ENCODE assay signal across 37 cellular contexts in the genomic region with DNA sequence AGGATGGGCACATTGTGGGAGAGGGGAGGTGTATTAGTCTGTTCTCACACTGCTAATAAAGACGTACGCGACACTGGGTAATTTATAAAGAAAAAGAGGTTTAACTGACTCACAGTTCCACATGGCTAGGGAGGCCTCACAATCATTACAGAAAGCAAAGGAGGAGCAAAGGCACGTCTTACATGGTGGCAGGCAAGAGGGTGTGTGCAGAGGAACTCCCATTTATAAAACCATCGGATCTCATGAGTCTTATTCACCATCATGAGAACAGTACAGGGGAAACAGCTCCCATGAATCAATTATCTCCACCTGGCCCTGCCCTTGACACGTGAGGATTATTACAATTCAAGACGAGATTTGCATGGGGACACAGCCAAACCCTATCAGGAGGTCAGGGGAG.
"Had no signal": no experiment of that assay in that cellular context is flagged by ENCODE, and none has a peak within 500 bp of the region (broad histone marks: within the 10 kb centered on the region; RNA-seq: fewer than 3 reads in every experiment).

No MANE protein-coding gene starts in this region.

- H3K27ac ChIP-seq: adrenal gland, body of pancreas, brain microvascular endothelial cell, breast epithelium, VCaP had no signal

- H3K9me3 Mint-ChIP-seq: activated B cell treated with CpG ODN at 0.5 μM for 24 hours; activated CD4-positive, alpha-beta memory T cell treated with anti-CD3 and anti-CD28 coated beads for 36 hours; activated CD4-positive, alpha-beta T cell treated with anti-CD3 and anti-CD28 coated beads, Interleukin-2, amount 10 ng/mL, durations not matched to agents 24 days and 14 days; activated CD8-positive, alpha-beta T cell treated with anti-CD3 and anti-CD28 coated beads for 36 hours; activated naive CD4-positive, alpha-beta T cell treated with anti-CD3 and anti-CD28 coated beads for 36 hours; activated naive CD4-positive, alpha-beta T cell treated with anti-CD3 and anti-CD28 coated beads, Interleukin-2, amount 50 U/mL, for 72 hours; activated naive CD8-positive, alpha-beta T cell treated with anti-CD3 and anti-CD28 coated beads for 36 hours; activated T-cell treated with anti-CD3 and anti-CD28 coated beads, Interleukin-2, amount 50 U/mL, for 72 hours; activated T-helper 1 cell treated with anti-CD3 and anti-CD28 coated beads, Interleukin-12 subunit alpha, Interleukin-12 subunit beta, Interleukin-2, Interleukin-4 antibody, amounts not matched to agents 30 ng/mL and 10 ng/mL and 1 ng/mL, durations not matched to agents 14 hours and 24 hours and 36 hours; activated T-helper 17 cell treated with anti-CD3 and anti-CD28 coated beads, Interleukin-2, amount 50 U/mL, for 72 hours; T-helper 1 cell treated with Interleukin-12 subunit alpha and Interleukin-12 subunit beta and Interleukin-4 antibody, amounts not matched to agents 30 μg/mL and 1 μg/mL, for 36 hours; T-helper 2 cell treated with Interferon-gamma antibody and Interleukin-4, amounts not matched to agents 5 μg/mL and 100 μg/mL, for 36 hours had no signal

- H3K27ac Mint-ChIP-seq: activated B cell treated with CpG ODN at 0.5 μM for 24 hours; activated CD4-positive, alpha-beta memory T cell treated with anti-CD3 and anti-CD28 coated beads for 36 hours; activated CD4-positive, alpha-beta T cell treated with anti-CD3 and anti-CD28 coated beads, Interleukin-2, amount 10 ng/mL, durations not matched to agents 24 days and 14 days; activated CD8-positive, alpha-beta T cell treated with anti-CD3 and anti-CD28 coated beads for 36 hours; activated naive CD4-positive, alpha-beta T cell treated with anti-CD3 and anti-CD28 coated beads for 36 hours; activated naive CD8-positive, alpha-beta T cell treated with anti-CD3 and anti-CD28 coated beads for 36 hours; activated T-cell treated with anti-CD3 and anti-CD28 coated beads, Interleukin-2, amount 50 U/mL, for 72 hours; activated T-helper 1 cell treated with anti-CD3 and anti-CD28 coated beads, Interleukin-12 subunit alpha, Interleukin-12 subunit beta, Interleukin-2, Interleukin-4 antibody, amounts not matched to agents 30 ng/mL and 10 ng/mL and 1 ng/mL, durations not matched to agents 14 hours and 24 hours and 36 hours; activated T-helper 17 cell treated with anti-CD3 and anti-CD28 coated beads, Interleukin-2, amount 50 U/mL, for 72 hours; T-helper 1 cell treated with Interleukin-12 subunit alpha and Interleukin-12 subunit beta and Interleukin-4 antibody, amounts not matched to agents 30 μg/mL and 1 μg/mL, for 36 hours; T-helper 2 cell treated with Interferon-gamma antibody and Interleukin-4, amounts not matched to agents 5 μg/mL and 100 μg/mL, for 36 hours had no signal

- ATAC-seq: activated CD8-positive, alpha-beta T cell treated with anti-CD3 and anti-CD28 coated beads for 36 hours; activated naive CD4-positive, alpha-beta T cell treated with anti-CD3 and anti-CD28 coated beads, Interleukin-2, amount 50 U/mL, for 72 hours; activated T-cell treated with anti-CD3 and anti-CD28 coated beads, Interleukin-2, amount 50 U/mL, for 4 hours; activated T-cell treated with anti-CD3 and anti-CD28 coated beads, Interleukin-2, amount 50 U/mL, for 72 hours; activated T-helper 17 cell treated with anti-CD3 and anti-CD28 coated beads, Interleukin-2, amount 50 U/mL, for 72 hours; body of pancreas had no signal

- H3K4me1 ChIP-seq: adrenal gland, body of pancreas, breast epithelium had no signal

- H3K36me3 Mint-ChIP-seq: activated CD4-positive, alpha-beta memory T cell treated with anti-CD3 and anti-CD28 coated beads for 36 hours; activated naive CD4-positive, alpha-beta T cell treated with anti-CD3 and anti-CD28 coated beads, Interleukin-2, amount 50 U/mL, for 72 hours; activated naive CD8-positive, alpha-beta T cell treated with anti-CD3 and anti-CD28 coated beads for 36 hours had no signal

- H3K27me3 Mint-ChIP-seq: activated B cell treated with CpG ODN at 0.5 μM for 24 hours; activated CD4-positive, alpha-beta memory T cell treated with anti-CD3 and anti-CD28 coated beads for 36 hours; activated CD8-positive, alpha-beta T cell treated with anti-CD3 and anti-CD28 coated beads for 36 hours; activated naive CD8-positive, alpha-beta T cell treated with anti-CD3 and anti-CD28 coated beads for 36 hours; activated T-helper 17 cell treated with anti-CD3 and anti-CD28 coated beads, Interleukin-2, amount 50 U/mL, for 72 hours had no signal

- H3K9me3 ChIP-seq: adrenal gland, body of pancreas, breast epithelium had no signal

- H3K4me3 Mint-ChIP-seq: activated B cell treated with CpG ODN at 0.5 μM for 24 hours; activated CD4-positive, alpha-beta memory T cell treated with anti-CD3 and anti-CD28 coated beads for 36 hours; activated CD4-positive, alpha-beta T cell treated with anti-CD3 and anti-CD28 coated beads, Interleukin-2, amount 10 ng/mL, durations not matched to agents 24 days and 14 days; activated CD8-positive, alpha-beta T cell treated with anti-CD3 and anti-CD28 coated beads for 36 hours; activated naive CD4-positive, alpha-beta T cell treated with anti-CD3 and anti-CD28 coated beads for 36 hours; activated naive CD8-positive, alpha-beta T cell treated with anti-CD3 and anti-CD28 coated beads for 36 hours; activated T-cell treated with anti-CD3 and anti-CD28 coated beads, Interleukin-2, amount 50 U/mL, for 4 hours; activated T-cell treated with anti-CD3 and anti-CD28 coated beads, Interleukin-2, amount 50 U/mL, for 72 hours; activated T-helper 1 cell treated with anti-CD3 and anti-CD28 coated beads, Interleukin-12 subunit alpha, Interleukin-12 subunit beta, Interleukin-2, Interleukin-4 antibody, amounts not matched to agents 30 ng/mL and 10 ng/mL and 1 ng/mL, durations not matched to agents 14 hours and 24 hours and 36 hours; activated T-helper 17 cell treated with anti-CD3 and anti-CD28 coated beads, Interleukin-2, amount 50 U/mL, for 72 hours; T-helper 1 cell treated with Interleukin-12 subunit alpha and Interleukin-12 subunit beta and Interleukin-4 antibody, amounts not matched to agents 30 μg/mL and 1 μg/mL, for 36 hours; T-helper 2 cell treated with Interferon-gamma antibody and Interleukin-4, amounts not matched to agents 5 μg/mL and 100 μg/mL, for 36 hours had no signal

- DNase-seq: activated B cell treated with CpG ODN at 0.5 μM for 24 hours; activated CD4-positive, alpha-beta memory T cell treated with anti-CD3 and anti-CD28 coated beads for 36 hours; activated CD4-positive, alpha-beta T cell treated with anti-CD3 and anti-CD28 coated beads for 4 hours; activated CD4-positive, alpha-beta T cell treated with anti-CD3 and anti-CD28 coated beads, Interleukin-2, amount 10 ng/mL, durations not matched to agents 24 days and 14 days; activated CD4-positive, alpha-beta T cell treated with anti-CD3 and anti-CD28 coated beads, Interleukin-2, amount 50 U/mL, for 1 hour; activated CD4-positive, alpha-beta T cell treated with anti-CD3 and anti-CD28 coated beads, Interleukin-2, amount 50 U/mL, for 4 hours; activated CD4-positive, CD25-positive, alpha-beta regulatory T cell treated with anti-CD3 and anti-CD28 coated beads, Interleukin-2, amount 50 U/mL, for 72 hours; activated CD8-positive, alpha-beta memory T cell treated with anti-CD3 and anti-CD28 coated beads, Interleukin-2, amount 50 U/mL, for 4 hours; activated CD8-positive, alpha-beta T cell treated with anti-CD3 and anti-CD28 coated beads for 36 hours; activated effector memory CD4-positive, alpha-beta T cell treated with anti-CD3 and anti-CD28 coated beads, Interleukin-2, amount 50 U/mL, for 16 hours; activated gamma-delta T cell treated with Interleukin-2 at 50 U/mL for 16 hours; activated naive CD4-positive, alpha-beta T cell; activated naive CD4-positive, alpha-beta T cell treated with anti-CD3 and anti-CD28 coated beads for 36 hours; activated naive CD4-positive, alpha-beta T cell treated with anti-CD3 and anti-CD28 coated beads, Interleukin-2, amount 50 U/mL, for 16 hours; activated naive CD8-positive, alpha-beta T cell treated with anti-CD3 and anti-CD28 coated beads for 36 hours; activated T-cell treated with anti-CD3 and anti-CD28 coated beads for 4 hours; activated T-cell treated with anti-CD3 and anti-CD28 coated beads, Interleukin-2, amount 50 U/mL, for 1 hour; activated T-cell treated with anti-CD3 and anti-CD28 coated beads, Interleukin-2, amount 50 U/mL, for 4 hours; activated T-cell treated with anti-CD3 and anti-CD28 coated beads, Interleukin-2, amount 50 U/mL, for 72 hours; adrenal gland; amniotic stem cell; aorta; body of pancreas; brain microvascular endothelial cell; central memory CD4-positive, alpha-beta T cell; T-helper 1 cell; T-helper 2 cell; T-helper 9 cell had no signal

- H3K36me3 ChIP-seq: adrenal gland, brain microvascular endothelial cell, breast epithelium had no signal

- FAIRE-seq: astrocyte, TTC549 had no signal

- H3K4me3 ChIP-seq: adrenal gland, body of pancreas, breast epithelium had no signal

- H3K27me3 ChIP-seq: adrenal gland, body of pancreas, brain microvascular endothelial cell, breast epithelium had no signal

- H3K4me1 Mint-ChIP-seq: activated B cell treated with CpG ODN at 0.5 μM for 24 hours; activated CD4-positive, alpha-beta T cell treated with anti-CD3 and anti-CD28 coated beads, Interleukin-2, amount 10 ng/mL, durations not matched to agents 24 days and 14 days; activated naive CD8-positive, alpha-beta T cell treated with anti-CD3 and anti-CD28 coated beads for 36 hours; activated T-helper 17 cell treated with anti-CD3 and anti-CD28 coated beads, Interleukin-2, amount 50 U/mL, for 72 hours had no signal
